Comparison of ENCODE assay signal across 10 cellular contexts in the genomic region with DNA sequence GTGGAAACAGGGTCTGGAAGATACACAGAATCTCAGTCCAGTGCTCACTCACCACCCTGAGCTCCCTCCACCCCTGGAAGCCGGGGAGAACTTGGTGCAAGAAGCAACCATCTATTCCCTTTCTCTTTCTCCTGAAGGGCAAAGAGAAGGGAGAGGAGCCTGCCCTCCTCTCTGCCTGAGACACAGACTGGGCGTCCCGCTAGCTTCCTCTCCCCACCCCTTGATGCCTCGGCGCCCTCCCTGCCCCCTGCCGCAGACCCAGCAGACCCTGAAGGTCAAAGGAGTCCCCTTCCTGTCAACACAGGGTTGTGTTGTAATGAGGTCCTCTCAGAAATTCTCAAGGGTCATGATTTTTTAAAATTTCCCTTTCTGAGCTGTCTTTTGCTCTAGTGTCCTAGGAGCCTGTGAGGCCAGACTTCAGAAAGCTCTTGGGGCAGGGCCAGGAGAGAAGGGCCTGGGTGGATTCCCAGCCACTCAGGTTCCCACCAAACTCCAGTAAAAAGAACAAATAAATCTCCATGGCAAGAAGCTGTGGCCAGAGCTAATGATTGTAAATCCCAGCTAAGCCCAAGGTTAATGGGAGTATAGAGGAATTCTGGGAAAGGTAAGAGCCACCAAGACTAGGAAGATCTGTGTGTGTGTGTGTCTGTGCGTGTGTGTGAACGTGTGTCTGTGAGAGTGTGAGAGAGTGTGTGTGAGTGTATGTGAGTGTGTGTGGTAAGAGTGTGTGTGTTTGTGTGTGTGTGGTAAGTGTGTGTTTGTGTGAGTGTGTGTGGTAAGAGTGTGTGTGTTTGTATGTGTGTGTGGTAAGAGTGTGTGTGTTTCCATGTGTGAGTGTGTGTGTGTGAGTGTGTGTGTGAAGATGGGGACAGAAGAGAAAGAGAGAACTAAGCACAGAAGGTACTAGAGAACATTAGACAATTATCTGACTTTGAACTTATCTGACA. TPM values are rescaled to one million over a fixed set of nuclear protein-coding genes. Genes with fewer than 3 reads are reported as not detected.
DNase-seq lines count a peak whose midpoint lies in the region; ATAC-seq, FAIRE-seq and TF ChIP-seq lines count a peak whose summit lies in the region.
"Had no signal": no experiment of that assay in that cellular context is flagged by ENCODE, and none has a peak within 500 bp of the region (broad histone marks: within the 10 kb centered on the region; RNA-seq: fewer than 3 reads in every experiment).

No MANE protein-coding gene starts in this region.

- TF ChIP-seq EP300 in A549 (IDR thresholded peaks at IDR 0.05), result no peak

- H3K36me3 ChIP-seq in MG63, result no peaks in the 10 kb centered on the region
- no peaks in the 10 kb centered on the region for H3K36me3 ChIP-seq in colonic mucosa
- no peaks in the 10 kb centered on the region for H3K36me3 ChIP-seq in mucosa of descending colon (ENCODE audit: low read depth)

- peak overlapping the region; percentile 48 for H3K4me3 ChIP-seq in A549
- peak overlapping the region; percentile 55 for H3K4me3 ChIP-seq in MG63
- peak overlapping the region; percentile 35 for H3K4me3 ChIP-seq in colonic mucosa
- no peak overlapping the region for H3K4me3 ChIP-seq in mucosa of descending colon

- ATAC-seq in A549 (peak; percentile 44 to 65; a peak in 5 of 6 replicates), mucosa of descending colon (peak; percentile 11)
- ATAC-seq in activated CD4-positive, CD25-positive, alpha-beta regulatory T cell treated with anti-CD3 and anti-CD28 coated beads, Interleukin-2, amount 50 U/mL, for 24 hours, result no peak

- peak overlapping the region; percentile 81 to 86 for H3K27ac ChIP-seq in A549
- H3K27ac ChIP-seq in colonic mucosa, result peak overlapping the region; percentile 47

- peak overlapping the region; percentile 86 for H3K4me2 ChIP-seq in A549

- TF ChIP-seq CTCF in A549 (IDR thresholded peaks at IDR 0.05) (no peak), colonic mucosa (IDR thresholded peaks at IDR 0.05) (no peak), mucosa of descending colon (IDR thresholded peaks at IDR 0.05) (no peak)

- WGBS in A549 (ENCODE audit: missing lambda C conversion rate), result 25% methylated on average over 8 of the region's 8 CpGs

- H3K27me3 ChIP-seq in MG63 (no peaks in the 10 kb centered on the region), colonic mucosa (no peaks in the 10 kb centered on the region)

- H3K9ac ChIP-seq in colonic mucosa (ENCODE audit: low read depth in 2 of 2, low read length in 2 of 2), result peak overlapping the region in 1 of 2 donors; percentile 66

- TF ChIP-seq RAD21 in A549 (conservative IDR thresholded peaks at IDR 0.05 in 1 of 2, IDR thresholded peaks at IDR 0.05 in 1 of 2), result no peak

- TF ChIP-seq POLR2A in A549 (IDR thresholded peaks at IDR 0.05; ENCODE audit: low read length), result no peak

- DNase-seq in A549 (ENCODE audit: low read depth in 1 of 2, low spot score in 1 of 2) (no peak), MG63 (peak; percentile 72), colonic mucosa (no peak), mucosa of descending colon (no peak), SHP77 treated with DMSO at 0.1 percent for 48 hours (lab: John Stamatoyannopoulos, UW) (no peak), GDM1 (lab: John Stamatoyannopoulos, UW) (no peak), SHP77 (lab: John Stamatoyannopoulos, UW) (no peak)
- DNase-seq: activated CD4-positive, alpha-beta T cell treated with anti-CD3 and anti-CD28 coated beads for 1 hour had no signal

- no peak for FAIRE-seq in A549 (lab: Jason Lieb, UNC)

- CTCF ChIA-PET in A549 (lab: Yijun Ruan, JAX), result interaction anchor here (0.6 to 7.0 kb wide), 12 partner anchors 8 to 284 kb away, joined by 3 to 460 read pairs (median 5); no protein-coding TSS in a partner anchor

- peaks cover 25% of the 10 kb centered on the region for H3K4me1 ChIP-seq in A549
- no peaks in the 10 kb centered on the region for H3K4me1 ChIP-seq in colonic mucosa
- H3K4me1 ChIP-seq in mucosa of descending colon (ENCODE audit: low read depth), result peaks cover 11% of the 10 kb centered on the region

- H3K9me3 ChIP-seq in A549 (no peaks in the 10 kb centered on the region), MG63 (no peaks in the 10 kb centered on the region), colonic mucosa (no peaks in the 10 kb centered on the region), mucosa of descending colon (no peaks in the 10 kb centered on the region)

- intact Hi-C loops in colonic mucosa (cut with DNase I) (loop anchor here (10.0 kb wide), 1 partner anchor 433 kb away; no protein-coding TSS in a partner anchor), mucosa of descending colon (cut with DNase I, micrococcal nuclease) (no loop called here)

- POLR2A ChIA-PET in A549 (lab: Yijun Ruan, JAX), result interaction anchor here (0.8 to 4.1 kb wide), 4 partner anchors 14 to 71 kb away, joined by 3 to 20 read pairs (median 10); a partner anchor contains a TSS

TF ChIP-seq in A549, 52 proteins besides CTCF, POLR2A, EP300 and RAD21:
- no peak for TF ChIP-seq MYC (IDR thresholded peaks at IDR 0.05; ENCODE audit: borderline replicate concordance, low read length)
- TF ChIP-seq SMC3 (IDR thresholded peaks at IDR 0.05), result no peak
- no peak for TF ChIP-seq TP53 (CRISPR knock-in tag; IDR thresholded peaks at IDR 0.05)
- TF ChIP-seq EHF (CRISPR knock-in tag; IDR thresholded peaks at IDR 0.05), result no peak
- TF ChIP-seq CBX2 (IDR thresholded peaks at IDR 0.05; ENCODE audit: borderline replicate concordance, low read depth), result no peak

RNA-seq across cellular contexts. Expression of a gene that starts 1.0 kb away (rescaled TPM):
- polyA plus RNA-seq in A549 (2011; rRNA removed) (0.83 and 1.0 TPM in 2 replicates), A549 (2017; fragmentation: RNase III; extraction: RNeasy Plus Mini Kit Qiagen cat#74134 plus additional on column Dnase treatment) (2.6 to 3.4 TPM (median 3.3 TPM) in 3 replicates)
- 0.79 and 1.3 TPM in 2 replicates for polyA plus RNA-seq in A549 (2012; cell fraction: cytosol; rRNA removed)
- polyA plus RNA-seq in A549 (2012; cell fraction: nucleus; rRNA removed), result 1.4 and 1.5 TPM in 2 replicates
- 1.2 and 1.8 TPM in 2 replicates for polyA minus RNA-seq in A549 (2011; rRNA and poly(A)+ RNA removed)
- total RNA-seq in MG63 (2014; rRNA removed; shearing (Covaris generic); ENCODE audit: low replicate concordance), result 6.5 and 9.9 TPM in 2 replicates
- total RNA-seq in colonic mucosa (10 to 100 TPM in 1 of 2 donors, 1 to 10 TPM in 1; 1.3 to 13.8 TPM), mucosa of descending colon (10 to 100 TPM in 1 of 3 donors, 1 to 10 TPM in 2; 2.3 to 87.3 (median 8.3) TPM)

RNA-seq across cellular contexts. Expression of a gene that starts 22.5 kb away (rescaled TPM):
- 62.6 and 73.0 TPM in 2 replicates for polyA plus RNA-seq in A549 (2011; rRNA removed)
- 32.0 and 35.8 TPM in 2 replicates for polyA plus RNA-seq in A549 (2012; cell fraction: cytosol; rRNA removed)
- 36.7 and 48.6 TPM in 2 replicates for polyA plus RNA-seq in A549 (2012; cell fraction: nucleus; rRNA removed)
- polyA plus RNA-seq in A549 (2017; fragmentation: RNase III; extraction: RNeasy Plus Mini Kit Qiagen cat#74134 plus additional on column Dnase treatment), result 46.7 to 50.4 TPM (median 47.5 TPM) in 3 replicates
- polyA minus RNA-seq in A549 (2011; rRNA and poly(A)+ RNA removed), result 47.4 and 47.8 TPM in 2 replicates
- 67.5 and 81.1 TPM in 2 replicates for total RNA-seq in MG63 (2014; rRNA removed; shearing (Covaris generic); ENCODE audit: low replicate concordance)
- 10 to 100 TPM; 23.3 to 31.9 TPM for total RNA-seq in colonic mucosa
- 10 to 100 TPM; 32.1 to 40.1 (median 32.5) TPM for total RNA-seq in mucosa of descending colon

RNA-seq across cellular contexts. Expression of a gene that starts 59.1 kb away (rescaled TPM):
- polyA plus RNA-seq in A549 (2011; rRNA removed) (0.06 and 0.16 TPM in 2 replicates), A549 (2017; fragmentation: RNase III; extraction: RNeasy Plus Mini Kit Qiagen cat#74134 plus additional on column Dnase treatment) (0.13 TPM in 1 of 3 replicates, not detected in the others)
- polyA plus RNA-seq in A549 (2012; cell fraction: cytosol; rRNA removed), result 0.05 TPM in 1 of 2 replicates, not detected in the other
- not detected in 2 replicates for polyA plus RNA-seq in A549 (2012; cell fraction: nucleus; rRNA removed)
- polyA minus RNA-seq in A549 (2011; rRNA and poly(A)+ RNA removed), result 0.54 TPM in 1 of 2 replicates, not detected in the other
- total RNA-seq in MG63 (2014; rRNA removed; shearing (Covaris generic); ENCODE audit: low replicate concordance), result not detected in 2 replicates
- total RNA-seq in colonic mucosa (not detected), mucosa of descending colon (under 1 TPM in 1 of 3 donors, not detected in 2; 0.25 TPM)
- total RNA-seq: kidney epithelial cell had no signal

Comparison
In these comparisons a context has a peak if more than half of its experiments do, and no peak if none do; other contexts are left out.
1. ATAC-seq: peak in A549 (2 of 2) and mucosa of descending colon (single experiment); none in activated CD4-positive, CD25-positive, alpha-beta regulatory T cell treated with anti-CD3 and anti-CD28 coated beads, Interleukin-2, amount 50 U/mL, for 24 hours (0 of 2).